ENCODE assay signal across 20 cellular contexts in the genomic region with DNA sequence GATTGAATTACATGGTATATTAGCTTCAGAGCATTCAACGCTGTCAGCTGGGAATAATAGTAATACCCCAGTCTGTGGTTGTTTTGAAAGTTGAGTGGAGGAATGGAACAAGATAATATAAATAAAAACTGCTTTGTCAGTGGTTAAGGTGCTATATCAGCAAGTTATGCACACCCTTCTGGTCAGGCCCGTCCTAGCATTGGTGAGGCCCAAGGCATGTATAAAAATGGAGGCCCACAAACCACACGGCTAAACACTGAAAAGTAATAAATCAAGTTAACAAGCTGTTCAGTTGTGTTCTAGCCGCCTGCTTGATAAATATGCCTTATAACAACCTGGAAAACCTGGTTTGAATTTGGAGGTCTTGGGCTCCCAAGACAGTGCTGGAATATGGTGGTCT.
"Had no signal": no experiment of that assay in that cellular context is flagged by ENCODE, and none has a peak within 500 bp of the region (broad histone marks: within the 10 kb centered on the region; RNA-seq: fewer than 3 reads in every experiment).

No MANE protein-coding gene starts in this region.

- H3K27ac Mint-ChIP-seq: activated naive CD8-positive, alpha-beta T cell; activated T-cell treated with anti-CD3 and anti-CD28 coated beads, Interleukin-2, amount 50 U/mL, for 24 hours; naive thymus-derived CD8-positive, alpha-beta T cell; stimulated activated naive CD8-positive, alpha-beta T cell treated with anti-CD3 and anti-CD28 coated beads, Interleukin-15, amount 100 ng/mL, for 72 hours; T-helper 2 cell treated with Interferon-gamma antibody and Interleukin-4, amounts not matched to agents 5 μg/mL and 100 μg/mL, for 36 hours had no signal

- DNase-seq: activated effector memory CD4-positive, alpha-beta T cell treated with anti-CD3 and anti-CD28 coated beads, Interleukin-2, amount 50 U/mL, for 16 hours; activated T-cell treated with anti-CD3 and anti-CD28 coated beads, Interleukin-2, amount 50 U/mL, for 24 hours; amygdala; cerebellar nuclear complex; esophagus squamous epithelium; foreskin fibroblast; glutamatergic neuron; left cardiac atrium; mucosa of descending colon; naive thymus-derived CD8-positive, alpha-beta T cell; stimulated activated CD4-positive, alpha-beta T cell treated with anti-CD3 and anti-CD28 coated beads, Interleukin-15, amount 100 ng/mL, for 24 hours; stimulated activated CD4-positive, alpha-beta T cell treated with anti-CD3 and anti-CD28 coated beads, Interleukin-4, amount 100 ng/mL, for 4 hours; stimulated activated naive CD8-positive, alpha-beta T cell treated with anti-CD3 and anti-CD28 coated beads, Interleukin-15, amount 100 ng/mL, for 72 hours; uterus had no signal

- H3K4me3 Mint-ChIP-seq: activated naive CD8-positive, alpha-beta T cell; activated T-cell treated with anti-CD3 and anti-CD28 coated beads, Interleukin-2, amount 50 U/mL, for 24 hours; brain; naive thymus-derived CD8-positive, alpha-beta T cell; stimulated activated naive CD8-positive, alpha-beta T cell treated with anti-CD3 and anti-CD28 coated beads, Interleukin-15, amount 100 ng/mL, for 72 hours; T-helper 2 cell treated with Interferon-gamma antibody and Interleukin-4, amounts not matched to agents 5 μg/mL and 100 μg/mL, for 36 hours had no signal

- H3K9me3 Mint-ChIP-seq: activated T-cell treated with anti-CD3 and anti-CD28 coated beads, Interleukin-2, amount 50 U/mL, for 24 hours; stimulated activated naive CD8-positive, alpha-beta T cell treated with anti-CD3 and anti-CD28 coated beads, Interleukin-15, amount 100 ng/mL, for 72 hours; T-helper 2 cell treated with Interferon-gamma antibody and Interleukin-4, amounts not matched to agents 5 μg/mL and 100 μg/mL, for 36 hours had no signal

- H3K36me3 ChIP-seq: esophagus squamous epithelium, pancreas, thoracic aorta, uterus had no signal

- H3K9me3 ChIP-seq: esophagus squamous epithelium, mucosa of descending colon, pancreas, thoracic aorta, uterus had no signal

- H3K36me3 Mint-ChIP-seq: activated naive CD8-positive, alpha-beta T cell; naive thymus-derived CD8-positive, alpha-beta T cell had no signal

- H3K4me3 ChIP-seq: esophagus squamous epithelium, mucosa of descending colon, pancreas, thoracic aorta, uterus had no signal

- H3K4me1 ChIP-seq: pancreas, uterus had no signal

- H3K4me1 Mint-ChIP-seq: naive thymus-derived CD8-positive, alpha-beta T cell; stimulated activated naive CD8-positive, alpha-beta T cell treated with anti-CD3 and anti-CD28 coated beads, Interleukin-15, amount 100 ng/mL, for 72 hours had no signal

- ATAC-seq: activated CD4-positive, CD25-positive, alpha-beta regulatory T cell treated with anti-CD3 and anti-CD28 coated beads, Interleukin-2, amount 50 U/mL, for 24 hours; left cardiac atrium; mucosa of descending colon; naive thymus-derived CD8-positive, alpha-beta T cell; stimulated activated naive CD8-positive, alpha-beta T cell treated with anti-CD3 and anti-CD28 coated beads, Interleukin-15, amount 100 ng/mL, for 72 hours had no signal

- H3K27ac ChIP-seq: pancreas had no signal

- H3K27me3 ChIP-seq: esophagus squamous epithelium, pancreas, uterus had no signal
